In the genomic region with DNA sequence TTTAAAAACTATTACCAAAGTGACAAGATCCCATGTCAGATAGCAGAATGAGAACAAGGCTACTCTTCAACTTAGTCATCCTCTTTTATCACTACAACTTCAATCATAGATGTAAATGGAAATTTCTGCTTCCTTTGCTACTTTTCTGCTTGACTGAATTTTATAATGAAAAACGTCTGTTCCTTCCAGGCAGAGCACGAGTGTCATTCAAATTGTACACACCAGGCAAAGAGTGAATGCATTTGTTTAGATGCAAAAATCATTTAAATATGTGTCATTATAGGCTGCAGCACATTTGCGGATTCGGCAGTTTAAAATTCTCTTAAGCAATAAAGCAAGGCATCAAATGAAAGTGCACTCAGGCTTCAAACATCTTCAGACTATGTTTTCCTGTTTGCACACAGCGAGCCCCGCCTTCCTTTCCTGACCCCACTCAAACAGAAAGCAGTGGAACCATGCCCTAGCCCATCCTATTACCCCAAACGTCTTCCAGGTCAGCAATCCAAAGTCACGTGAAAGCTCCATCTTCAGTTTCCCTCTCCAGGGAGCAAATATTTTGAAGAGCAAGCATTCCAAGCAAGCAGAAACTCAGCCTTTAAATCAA, we compare ENCODE assay signal across 8 cellular contexts.
DNase-seq lines count a peak whose midpoint lies in the region; ATAC-seq and TF ChIP-seq lines count a peak whose summit lies in the region.

No MANE protein-coding gene starts in this region.

- ATAC-seq in naive thymus-derived CD8-positive, alpha-beta T cell = peak; percentile 86 to 87
- ATAC-seq in GM18858 (IDR thresholded peaks at IDR 0.05; ENCODE audit: unreplicated experiment) = no peak

- POLR2A ChIA-PET in naive thymus-derived CD8-positive, alpha-beta T cell (lab: Charles Lee) = interaction anchor here (0.9 to 1.3 kb wide), 2 partner anchors 10 to 99 kb away, joined by 3 to 4 read pairs; no protein-coding TSS in a partner anchor

- no peaks in the 10 kb centered on the region for H3K9me3 Mint-ChIP-seq in chondrocyte (ENCODE audit: low read depth)
- H3K9me3 Mint-ChIP-seq in naive thymus-derived CD8-positive, alpha-beta T cell = no peaks in the 10 kb centered on the region

- peak overlapping the region; percentile 43 for H3K4me3 Mint-ChIP-seq in chondrocyte (ENCODE audit: unreplicated experiment)
- H3K4me3 Mint-ChIP-seq in naive thymus-derived CD8-positive, alpha-beta T cell = peak overlapping the region; percentile 77 to 93 (median 86)

- no peaks in the 10 kb centered on the region for H3K36me3 Mint-ChIP-seq in chondrocyte (ENCODE audit: low read depth)
- no peaks in the 10 kb centered on the region for H3K36me3 Mint-ChIP-seq in naive thymus-derived CD8-positive, alpha-beta T cell

- no peaks in the 10 kb centered on the region for H3K27me3 Mint-ChIP-seq in chondrocyte (ENCODE audit: low read depth)
- H3K27me3 Mint-ChIP-seq in naive thymus-derived CD8-positive, alpha-beta T cell = no peaks in the 10 kb centered on the region

- peak overlapping the region; percentile 77 for H3K27ac Mint-ChIP-seq in chondrocyte (ENCODE audit: unreplicated experiment)
- peak overlapping the region; percentile 77 to 96 (median 91) for H3K27ac Mint-ChIP-seq in naive thymus-derived CD8-positive, alpha-beta T cell

- peaks cover 58% of the 10 kb centered on the region for H3K4me1 Mint-ChIP-seq in chondrocyte (ENCODE audit: low read depth)
- H3K4me1 Mint-ChIP-seq in naive thymus-derived CD8-positive, alpha-beta T cell = peaks cover 17 to 42% (median 39%) of the 10 kb centered on the region in 4 donors

- DNase-seq in AG08395 (ENCODE audit: low spot score) = peak; percentile 62
- DNase-seq in GM20000 (ENCODE audit: low spot score) = peak; percentile 13
- peak; percentile 30 for DNase-seq in NCI-H748 treated with DMSO at 0.1 percent for 48 hours (lab: John Stamatoyannopoulos, UW)
- no peak for DNase-seq in chondrocyte (ENCODE audit: low spot score)
- DNase-seq in naive thymus-derived CD8-positive, alpha-beta T cell = peak in 8 of 10 donors; percentile 7 to 54 (median 22)
- DNase-seq in MV-4-11 (lab: John Stamatoyannopoulos, UW) = no peak
- no peak for DNase-seq in DMS153 (lab: John Stamatoyannopoulos, UW)

- no peak for TF ChIP-seq CTCF in GM20000 (IDR thresholded peaks at IDR 0.05; ENCODE audit: extremely low read depth, missing control alignments)
- no peak for TF ChIP-seq CTCF in chondrocyte (IDR thresholded peaks at IDR 0.05)

Comparison
In these comparisons a context has a peak if more than half of its experiments do, and no peak if none do; other contexts are left out.
1. DNase-seq: peak in AG08395 (single experiment), GM20000 (single experiment), NCI-H748 treated with DMSO at 0.1 percent for 48 hours (single experiment) and naive thymus-derived CD8-positive, alpha-beta T cell (8 of 10); none in chondrocyte (single experiment), MV-4-11 (single experiment) and DMS153 (single experiment).